In the genomic region with DNA sequence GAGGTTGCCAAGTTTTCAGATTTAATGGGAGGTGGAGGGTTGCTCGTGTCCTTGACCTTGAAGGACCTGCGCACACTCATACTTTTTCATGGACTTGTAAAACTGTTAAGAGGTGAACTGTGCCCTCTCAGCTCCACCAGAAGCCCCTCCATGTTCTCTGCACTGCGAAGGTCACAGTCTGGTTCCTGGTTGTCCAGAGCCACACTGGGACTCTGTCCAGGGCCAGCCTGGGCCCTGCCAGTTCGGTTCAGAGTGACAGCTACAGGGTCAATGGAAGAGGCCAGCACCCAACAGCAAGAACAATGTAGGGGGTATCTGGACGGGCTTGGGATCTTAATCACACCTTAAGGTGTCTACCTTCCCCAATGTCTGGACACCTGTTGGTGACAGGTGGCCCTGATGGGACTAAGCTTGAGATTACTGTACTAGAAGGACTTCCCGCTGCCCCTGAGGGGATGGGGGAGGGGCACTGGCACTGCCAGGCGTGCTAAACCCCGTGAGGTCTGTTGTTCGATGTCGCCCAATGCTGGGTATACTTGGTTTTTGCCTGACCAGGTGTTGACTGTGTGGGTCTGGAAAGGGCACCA, we compare ENCODE assay signal across 9 cellular contexts. TPM values are rescaled to one million over a fixed set of nuclear protein-coding genes. Genes with fewer than 3 reads are reported as not detected.
A peak's percentile ranks its signal among the peaks of the same experiment; 100 is the strongest.
DNase-seq lines count a peak whose midpoint lies in the region; ATAC-seq and TF ChIP-seq lines count a peak whose summit lies in the region.
"Had no signal": no experiment of that assay in that cellular context is flagged by ENCODE, and none has a peak within 500 bp of the region (broad histone marks: within the 10 kb centered on the region; RNA-seq: fewer than 3 reads in every experiment).

No MANE protein-coding gene starts in this region.

- no peaks in the 10 kb centered on the region for H3F3A ChIP-seq in GM23338 (replicated peaks; ENCODE audit: low read depth)

- H3K9me3 ChIP-seq in hepatocyte (ENCODE audit: low read depth) (no peaks in the 10 kb centered on the region), gastrocnemius medialis (no peaks in the 10 kb centered on the region)

- in situ Hi-C loops in gastrocnemius medialis (cut with MboI; ENCODE audit: low sequenced_read_pairs in 4 of 4), result no loop called here

- ATAC-seq in GM23338 (peak; percentile 1; the same call in 2 of the 3 replicates), gastrocnemius medialis (no peak), HG03469 (IDR thresholded peaks at IDR 0.05; ENCODE audit: unreplicated experiment) (no peak)
- no peak for ATAC-seq in activated naive CD4-positive, alpha-beta T cell treated with anti-CD3 and anti-CD28 coated beads, Interleukin-2, amount 50 U/mL, for 72 hours

- H3K79me2 ChIP-seq in GM23338 (replicated peaks; ENCODE audit: insufficient read depth) (no peaks in the 10 kb centered on the region), hepatocyte (no peaks in the 10 kb centered on the region)

- H3K4me1 ChIP-seq in GM23338 (ENCODE audit: insufficient read depth) (peaks cover 15% of the 10 kb centered on the region), hepatocyte (ENCODE audit: insufficient read depth) (peaks cover 7% of the 10 kb centered on the region), gastrocnemius medialis (peaks cover 7 to 15% of the 10 kb centered on the region in 2 donors)

- H3K36me3 ChIP-seq in GM23338 (ENCODE audit: insufficient read depth), result no peaks in the 10 kb centered on the region
- no peaks in the 10 kb centered on the region for H3K36me3 ChIP-seq in hepatocyte (replicated peaks; ENCODE audit: insufficient read depth, low read depth)
- no peaks in the 10 kb centered on the region for H3K36me3 ChIP-seq in gastrocnemius medialis

- H3K4me1 Mint-ChIP-seq in GM23338, result peaks cover 31% of the 10 kb centered on the region

- peak overlapping the region; percentile 50 for H3K4me3 ChIP-seq in GM23338
- no peak overlapping the region for H3K4me3 ChIP-seq in hepatocyte
- peak overlapping the region; percentile 33 to 68 (median 46) for H3K4me3 ChIP-seq in gastrocnemius medialis

- TF ChIP-seq POLR2A in gastrocnemius medialis (IDR thresholded peaks at IDR 0.05), result no peak

- peaks cover 16% of the 10 kb centered on the region for H3K27me3 Mint-ChIP-seq in GM23338 (ENCODE audit: insufficient read depth, low read depth, poor library complexity)

- no peak for DNase-seq in GM23338 (ENCODE audit: low spot score)
- peak in 1 of 2 donors; percentile 6 for DNase-seq in activated naive CD4-positive, alpha-beta T cell treated with anti-CD3 and anti-CD28 coated beads, Interleukin-2, amount 50 U/mL, for 72 hours (ENCODE audit: low spot score in 2 of 2)
- no peak for DNase-seq in hepatocyte (ENCODE audit: low spot score)
- no peak for DNase-seq in gastrocnemius medialis
- no peak for DNase-seq in NCI-H2196 (lab: John Stamatoyannopoulos, UW; ENCODE audit: unreplicated experiment)
- DNase-seq in iPS-NIHi7 (ENCODE audit: extremely low spot score), result no peak
- no peak for DNase-seq in NCI-H1694 treated with DMSO at 0.1 percent for 48 hours (lab: John Stamatoyannopoulos, UW)

- H3K27me3 ChIP-seq in GM23338 (ENCODE audit: insufficient read depth), result peaks cover 25% of the 10 kb centered on the region
- no peaks in the 10 kb centered on the region for H3K27me3 ChIP-seq in hepatocyte
- H3K27me3 ChIP-seq in gastrocnemius medialis, result no peaks in the 10 kb centered on the region

- peak overlapping the region; percentile 77 for H3K4me3 Mint-ChIP-seq in GM23338

- intact Hi-C loops in gastrocnemius medialis (cut with DNase I; ENCODE audit: low total_unique reads), result loop anchor here (5.0 kb wide), 1 partner anchor 56 kb away; no protein-coding TSS in a partner anchor

- H2AFZ ChIP-seq in GM23338, result peak overlapping the region; percentile 97
- peak overlapping the region; percentile 75 for H2AFZ ChIP-seq in hepatocyte

- H3K36me3 Mint-ChIP-seq in GM23338 (ENCODE audit: low read depth), result peaks cover 6% of the 10 kb centered on the region; the same call in 2 of the 3 replicates
- H3K36me3 Mint-ChIP-seq in activated naive CD4-positive, alpha-beta T cell treated with anti-CD3 and anti-CD28 coated beads, Interleukin-2, amount 50 U/mL, for 72 hours, result peaks cover 5 to 8% of the 10 kb centered on the region in 2 donors

- TF ChIP-seq CTCF in GM23338 (conservative IDR thresholded peaks at IDR 0.05; ENCODE audit: low read depth in 2 of 2) (no peak), hepatocyte (IDR thresholded peaks at IDR 0.05; ENCODE audit: poor library complexity) (no peak), gastrocnemius medialis (IDR thresholded peaks at IDR 0.05 in 4 of 5, conservative IDR thresholded peaks at IDR 0.05 in 1 of 5) (no peak)

- no peaks in the 10 kb centered on the region for H3K9me2 ChIP-seq in GM23338 (ENCODE audit: insufficient read depth)
- H3K9me2 ChIP-seq in hepatocyte (replicated peaks; ENCODE audit: insufficient read depth), result no peaks in the 10 kb centered on the region

- H3K27ac Mint-ChIP-seq in GM23338, result peak overlapping the region; percentile 72
- peak overlapping the region; percentile 94 for H3K27ac Mint-ChIP-seq in activated naive CD4-positive, alpha-beta T cell treated with anti-CD3 and anti-CD28 coated beads, Interleukin-2, amount 50 U/mL, for 72 hours

- 83% methylated on average over 10 of the region's 10 CpGs for WGBS in hepatocyte (ENCODE audit: low lambda C conversion rate, missing lambda C conversion rate)

- peaks cover 10% of the 10 kb centered on the region for H3K9me3 Mint-ChIP-seq in GM23338
- H3K9me3 Mint-ChIP-seq in activated naive CD4-positive, alpha-beta T cell treated with anti-CD3 and anti-CD28 coated beads, Interleukin-2, amount 50 U/mL, for 72 hours, result peaks cover 0 to 8% of the 10 kb centered on the region in 2 donors

- H3K4me2 ChIP-seq in GM23338 (peak overlapping the region; percentile 74), hepatocyte (peak overlapping the region; percentile 72)

- H3K27ac ChIP-seq in GM23338 (ENCODE audit: low read depth), result no peak overlapping the region
- H3K27ac ChIP-seq in hepatocyte, result peak overlapping the region; percentile 75
- H3K27ac ChIP-seq in gastrocnemius medialis, result peak overlapping the region; percentile 11 to 69 (median 62)

- H4K20me1 ChIP-seq in GM23338 (replicated peaks; ENCODE audit: insufficient read depth) (no peaks in the 10 kb centered on the region), hepatocyte (ENCODE audit: insufficient read depth, poor library complexity, severe bottlenecking) (no peaks in the 10 kb centered on the region)

TF ChIP-seq in GM23338, 12 proteins besides CTCF, POLR2A, EP300 and RAD21:
- no peak for TF ChIP-seq STAT1 (IDR thresholded peaks at IDR 0.05; ENCODE audit: unreplicated experiment)

RNA-seq across cellular contexts. Expression of a gene that starts 34.7 kb away (rescaled TPM):
- total RNA-seq in GM23338 (2014; rRNA removed; shearing (Covaris generic)), result not detected in 2 replicates
- polyA plus RNA-seq in GM23338 (2016; fragmentation: Nextera tagmentation; extraction: Ambion mirVana), result not detected in 2 replicates
- not detected for total RNA-seq in activated naive CD4-positive, alpha-beta T cell treated with anti-CD3 and anti-CD28 coated beads, Interleukin-2, amount 50 U/mL, for 72 hours
- 0.07 TPM in 1 of 2 replicates, not detected in the other for total RNA-seq in hepatocyte
- not detected in 2 replicates for polyA plus RNA-seq in hepatocyte
- under 1 TPM in 3 of 4 donors, not detected in 1; 0.16 to 0.85 (median 0.27) TPM for total RNA-seq in gastrocnemius medialis
- total RNA-seq: LHCN-M2 had no signal

RNA-seq across cellular contexts. Expression of a gene that starts 59.8 kb away (rescaled TPM):
- 156 and 173 TPM in 2 replicates for total RNA-seq in GM23338 (2014; rRNA removed; shearing (Covaris generic))
- 254 and 256 TPM in 2 replicates for polyA plus RNA-seq in GM23338 (2016; fragmentation: Nextera tagmentation; extraction: Ambion mirVana)
- 10 to 100 TPM; 50.8 to 76.9 TPM for total RNA-seq in activated naive CD4-positive, alpha-beta T cell treated with anti-CD3 and anti-CD28 coated beads, Interleukin-2, amount 50 U/mL, for 72 hours
- total RNA-seq in hepatocyte, result 176 and 188 TPM in 2 replicates
- polyA plus RNA-seq in hepatocyte, result 212 and 222 TPM in 2 replicates
- total RNA-seq in gastrocnemius medialis, result 100 to 1,000 TPM in 3 of 4 donors, 10 to 100 TPM in 1; 92.1 to 113 (median 106) TPM
